ENCODE assay signal across 28 cellular contexts in genomic region chr4:147134536-147135210, GRCh38.
"Had no signal": no experiment of that assay in that cellular context is flagged by ENCODE, and none has a peak within 500 bp of the region (broad histone marks: within the 10 kb centered on the region; RNA-seq: fewer than 3 reads in every experiment).

No MANE protein-coding gene starts in this region.

- DNase-seq: activated effector memory CD4-positive, alpha-beta T cell treated with Interleukin-2 at 50 U/mL for 16 hours; activated naive CD4-positive, alpha-beta T cell treated with anti-CD3 and anti-CD28 coated beads for 36 hours; activated naive CD8-positive, alpha-beta T cell treated with anti-CD3 and anti-CD28 coated beads, Interleukin-2, amount 10 ng/mL, durations not matched to agents 7 days and 5 days; activated T-cell treated with anti-CD3 and anti-CD28 coated beads, Interleukin-2, amount 50 U/mL, for 48 hours; amygdala; body of pancreas; central memory CD4-positive, alpha-beta T cell; endodermal cell; foreskin melanocyte; immature natural killer cell; left ventricle myocardium superior; mucosa of descending colon; naive B cell; occipital lobe; retina; sigmoid colon; SJCRH30; stimulated activated CD4-positive, alpha-beta T cell treated with anti-CD3 and anti-CD28 coated beads, Interleukin-4, amount 100 ng/mL, for 1 hour; stimulated activated naive CD4-positive, alpha-beta T cell; T-cell; testis; upper lobe of left lung had no signal

- H3K9me3 ChIP-seq: body of pancreas, mucosa of descending colon, sigmoid colon, SJCRH30, testis, upper lobe of left lung had no signal

- ATAC-seq: body of pancreas, left ventricle myocardium superior, mucosa of descending colon, T-cell, WTC11 had no signal

- H3K9me3 Mint-ChIP-seq: activated naive CD4-positive, alpha-beta T cell treated with anti-CD3 and anti-CD28 coated beads for 36 hours; activated naive CD8-positive, alpha-beta T cell treated with anti-CD3 and anti-CD28 coated beads, Interleukin-2, amount 10 ng/mL, durations not matched to agents 7 days and 5 days; endodermal cell; memory B cell; naive B cell; T-cell; T-helper 2 cell treated with Interferon-gamma antibody and Interleukin-4, amounts not matched to agents 5 μg/mL and 100 μg/mL, for 36 hours; WTC11 had no signal

- H3K4me3 ChIP-seq: body of pancreas, coronary artery, mucosa of descending colon, sigmoid colon, SJCRH30, testis, upper lobe of left lung had no signal

- H3K36me3 Mint-ChIP-seq: activated naive CD8-positive, alpha-beta T cell treated with anti-CD3 and anti-CD28 coated beads, Interleukin-2, amount 10 ng/mL, durations not matched to agents 7 days and 5 days; immature natural killer cell; memory B cell; naive B cell; T-cell; WTC11 had no signal

- H3K27ac Mint-ChIP-seq: activated naive CD4-positive, alpha-beta T cell treated with anti-CD3 and anti-CD28 coated beads for 36 hours; activated naive CD8-positive, alpha-beta T cell treated with anti-CD3 and anti-CD28 coated beads, Interleukin-2, amount 10 ng/mL, durations not matched to agents 7 days and 5 days; endodermal cell; immature natural killer cell; memory B cell; progenitor cell of endocrine pancreas; T-cell; T-helper 2 cell treated with Interferon-gamma antibody and Interleukin-4, amounts not matched to agents 5 μg/mL and 100 μg/mL, for 36 hours; WTC11 had no signal

- H3K4me1 ChIP-seq: body of pancreas, sigmoid colon had no signal

- H3K4me1 Mint-ChIP-seq: activated naive CD8-positive, alpha-beta T cell treated with anti-CD3 and anti-CD28 coated beads, Interleukin-2, amount 10 ng/mL, durations not matched to agents 7 days and 5 days; immature natural killer cell; memory B cell; naive B cell; neural crest cell; T-cell had no signal

- H3K27me3 ChIP-seq: body of pancreas, sigmoid colon, SJCRH30, testis, upper lobe of left lung had no signal

- H3K4me3 Mint-ChIP-seq: activated naive CD4-positive, alpha-beta T cell treated with anti-CD3 and anti-CD28 coated beads for 36 hours; activated naive CD8-positive, alpha-beta T cell treated with anti-CD3 and anti-CD28 coated beads, Interleukin-2, amount 10 ng/mL, durations not matched to agents 7 days and 5 days; endodermal cell; immature natural killer cell; memory B cell; naive B cell; neural crest cell; T-cell; T-helper 2 cell treated with Interferon-gamma antibody and Interleukin-4, amounts not matched to agents 5 μg/mL and 100 μg/mL, for 36 hours; WTC11 had no signal

- H3K36me3 ChIP-seq: sigmoid colon, SJCRH30, upper lobe of left lung had no signal

- H3K27ac ChIP-seq: body of pancreas, coronary artery, sigmoid colon, SJCRH30, upper lobe of left lung had no signal

- H3K27me3 Mint-ChIP-seq: progenitor cell of endocrine pancreas had no signal
